Comparison of ENCODE assay signal across 8 cellular contexts in genomic region chr12:121536929-121537813, GRCh38.
DNase-seq lines count a peak whose midpoint lies in the region; ATAC-seq lines count a peak whose summit lies in the region.

No MANE protein-coding gene starts in this region.

- H3K4me3 ChIP-seq in effector memory CD4-positive, alpha-beta T cell (ENCODE audit: insufficient read depth, low read depth, low read length, poor library complexity, severe bottlenecking) = peak overlapping the region; percentile 67

- peak overlapping the region; percentile 87 for H3K27ac ChIP-seq in effector memory CD4-positive, alpha-beta T cell (ENCODE audit: insufficient read depth, low read length, poor library complexity, severe bottlenecking)

- no peaks in the 10 kb centered on the region for H3K27me3 ChIP-seq in effector memory CD4-positive, alpha-beta T cell (replicated peaks; ENCODE audit: control insufficient read depth, insufficient read depth, low read length, poor library complexity, severe bottlenecking)

- no peaks in the 10 kb centered on the region for H3K9me3 ChIP-seq in effector memory CD4-positive, alpha-beta T cell (ENCODE audit: control insufficient read depth, low read length)

- peak; percentile 91 for DNase-seq in AG20443 (ENCODE audit: low spot score)
- DNase-seq in NCI-H2227 (lab: John Stamatoyannopoulos, UW; ENCODE audit: unreplicated experiment) = peak; percentile 67
- peak; percentile 63 for DNase-seq in activated CD4-positive, alpha-beta T cell treated with anti-CD3 and anti-CD28 coated beads for 48 hours
- DNase-seq in effector memory CD4-positive, alpha-beta T cell = peak; percentile 43 to 50 (median 48)
- peak; percentile 91 for DNase-seq in medulla oblongata (ENCODE audit: extremely low spot score)
- peak; percentile 48 for DNase-seq in stimulated activated CD8-positive, alpha-beta memory T cell treated with anti-CD3 and anti-CD28 coated beads, Interleukin-4, amount 100 ng/mL, for 24 hours (ENCODE audit: low read depth)

- ATAC-seq in GM18867 (IDR thresholded peaks at IDR 0.05; ENCODE audit: unreplicated experiment) (peak; percentile 64), HG03045 (IDR thresholded peaks at IDR 0.05; ENCODE audit: unreplicated experiment) (peak; percentile 64)

- H3K36me3 ChIP-seq in effector memory CD4-positive, alpha-beta T cell (ENCODE audit: control insufficient read depth, insufficient read depth, low read length) = peaks cover 15% of the 10 kb centered on the region

- peaks cover 34% of the 10 kb centered on the region for H3K4me1 ChIP-seq in effector memory CD4-positive, alpha-beta T cell (ENCODE audit: control insufficient read depth, insufficient read depth, low read length, poor library complexity, severe bottlenecking)

Comparison
In these comparisons a context has a peak if more than half of its experiments do, and no peak if none do; other contexts are left out.
1. Peak in every context shown above with its lines: DNase-seq, ATAC-seq, H3K4me3 ChIP-seq and H3K27ac ChIP-seq.